Comparison of ENCODE assay signal across 9 cellular contexts in genomic region chr15:98896802-98897732, GRCh38.
DNase-seq lines count a peak whose midpoint lies in the region; ATAC-seq lines count a peak whose summit lies in the region.
"Had no signal": no experiment of that assay in that cellular context is flagged by ENCODE, and none has a peak within 500 bp of the region (broad histone marks: within the 10 kb centered on the region; RNA-seq: fewer than 3 reads in every experiment).

No MANE protein-coding gene starts in this region.

- H3K9me3 Mint-ChIP-seq in activated CD4-positive, alpha-beta memory T cell treated with anti-CD3 and anti-CD28 coated beads, Interleukin-2, amount 10 ng/mL, durations not matched to agents 7 days and 5 days, result no peaks in the 10 kb centered on the region
- no peaks in the 10 kb centered on the region for H3K9me3 Mint-ChIP-seq in T-cell

- H3K36me3 Mint-ChIP-seq in activated CD4-positive, alpha-beta memory T cell treated with anti-CD3 and anti-CD28 coated beads, Interleukin-2, amount 10 ng/mL, durations not matched to agents 7 days and 5 days (ENCODE audit: low read depth), result no peaks in the 10 kb centered on the region
- peaks cover 31% of the 10 kb centered on the region for H3K36me3 Mint-ChIP-seq in T-cell

- intact Hi-C loops in posterior vena cava (cut with DNase I), result no loop called here

- peaks cover 9% of the 10 kb centered on the region for H3K4me1 Mint-ChIP-seq in activated CD4-positive, alpha-beta memory T cell treated with anti-CD3 and anti-CD28 coated beads, Interleukin-2, amount 10 ng/mL, durations not matched to agents 7 days and 5 days
- peaks cover 6 to 9% (median 7%) of the 10 kb centered on the region in 3 donors for H3K4me1 Mint-ChIP-seq in T-cell

- ATAC-seq in GM18909 (IDR thresholded peaks at IDR 0.05; ENCODE audit: poor library complexity, unreplicated experiment) (no peak), T-cell (replicated peaks in 1 of 4) (no peak)
- ATAC-seq: left lobe of liver had no signal

- CTCF ChIA-PET in activated CD4-positive, alpha-beta memory T cell treated with anti-CD3 and anti-CD28 coated beads, Interleukin-2, amount 10 ng/mL, durations not matched to agents 7 days and 5 days (lab: Charles Lee), result no interaction called here
- CTCF ChIA-PET in T-cell (lab: Charles Lee), result no interaction called here

- H3K4me3 Mint-ChIP-seq in activated CD4-positive, alpha-beta memory T cell treated with anti-CD3 and anti-CD28 coated beads, Interleukin-2, amount 10 ng/mL, durations not matched to agents 7 days and 5 days, result no peak overlapping the region
- H3K4me3 Mint-ChIP-seq in T-cell, result no peak overlapping the region

- POLR2A ChIA-PET in activated CD4-positive, alpha-beta memory T cell treated with anti-CD3 and anti-CD28 coated beads, Interleukin-2, amount 10 ng/mL, durations not matched to agents 7 days and 5 days (lab: Charles Lee), result no interaction called here
- POLR2A ChIA-PET in T-cell (lab: Charles Lee), result no interaction called here

- peak; percentile 99 for DNase-seq in ELR (ENCODE audit: low read depth)
- peak; percentile 99 for DNase-seq in RPMI7951 (ENCODE audit: low read depth)
- peak; percentile 100 for DNase-seq in fibroblast of peridontal ligament (ENCODE audit: extremely low read depth)
- peak; percentile 92 for DNase-seq in pulmonary artery endothelial cell (ENCODE audit: low read depth, low spot score)
- no peak for DNase-seq in activated CD4-positive, alpha-beta memory T cell treated with anti-CD3 and anti-CD28 coated beads, Interleukin-2, amount 10 ng/mL, durations not matched to agents 7 days and 5 days
- DNase-seq in posterior vena cava (ENCODE audit: low spot score), result no peak
- no peak for DNase-seq in T-cell

- no peak overlapping the region for H3K27ac Mint-ChIP-seq in activated CD4-positive, alpha-beta memory T cell treated with anti-CD3 and anti-CD28 coated beads, Interleukin-2, amount 10 ng/mL, durations not matched to agents 7 days and 5 days
- no peak overlapping the region for H3K27ac Mint-ChIP-seq in T-cell

- no peaks in the 10 kb centered on the region for H3K27me3 Mint-ChIP-seq in activated CD4-positive, alpha-beta memory T cell treated with anti-CD3 and anti-CD28 coated beads, Interleukin-2, amount 10 ng/mL, durations not matched to agents 7 days and 5 days
- H3K27me3 Mint-ChIP-seq in T-cell, result no peaks in the 10 kb centered on the region

Comparison
In these comparisons a context has a peak if more than half of its experiments do, and no peak if none do; other contexts are left out.
1. DNase-seq: peak in ELR (single experiment), RPMI7951 (single experiment), fibroblast of peridontal ligament (single experiment) and pulmonary artery endothelial cell (single experiment); none in activated CD4-positive, alpha-beta memory T cell treated with anti-CD3 and anti-CD28 coated beads, Interleukin-2, amount 10 ng/mL, durations not matched to agents 7 days and 5 days (single experiment), posterior vena cava (single experiment) and T-cell (0 of 34).